17 cellular contexts compared by ENCODE assay signal in the genomic region with DNA sequence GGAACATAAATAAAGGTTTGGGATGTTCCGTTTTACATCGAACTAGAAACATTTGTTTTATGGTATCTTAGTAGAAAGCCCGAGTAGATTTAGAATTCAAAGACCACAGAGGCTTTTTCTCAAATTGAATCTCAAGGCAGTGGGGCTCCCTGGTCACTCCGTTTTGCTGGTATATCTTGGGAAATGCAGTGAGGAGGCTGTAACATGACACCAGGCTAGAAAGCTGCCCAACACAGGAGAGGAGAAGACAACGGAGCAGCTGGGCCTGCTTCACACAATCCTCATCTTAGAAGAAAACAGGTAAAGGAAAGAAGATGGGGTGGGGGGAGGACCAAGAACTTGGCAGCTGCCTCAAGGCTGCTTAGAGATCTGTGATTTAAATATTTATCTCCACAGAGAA. TPM values are rescaled to one million over a fixed set of nuclear protein-coding genes. Genes with fewer than 3 reads are reported as not detected.
DNase-seq lines count a peak whose midpoint lies in the region; ATAC-seq, FAIRE-seq and TF ChIP-seq lines count a peak whose summit lies in the region.
"Had no signal": no experiment of that assay in that cellular context is flagged by ENCODE, and none has a peak within 500 bp of the region (broad histone marks: within the 10 kb centered on the region; RNA-seq: fewer than 3 reads in every experiment).

No MANE protein-coding gene starts in this region.

- H3K4me3 ChIP-seq in astrocyte (ENCODE audit: insufficient read depth, low read depth, low read length) (no peak overlapping the region), lower leg skin (ENCODE audit: low read depth, poor library complexity, severe bottlenecking) (no peak overlapping the region)
- H3K4me3 ChIP-seq: esophagus squamous epithelium, tibial nerve had no signal

- peak overlapping the region; percentile 89 for H3K27ac ChIP-seq in astrocyte (ENCODE audit: low read depth, low read length)

- DNase-seq in NCI-H526 treated with DMSO at 0.1 percent for 48 hours (lab: John Stamatoyannopoulos, UW) = peak; percentile 2
- DNase-seq in NCI-H526 (lab: John Stamatoyannopoulos, UW) = no peak
- peak; percentile 67 for DNase-seq in astrocyte (ENCODE audit: low read depth)
- DNase-seq in iPS DF 19.7 (ENCODE audit: low read depth, low spot score) = peak; percentile 45
- DNase-seq in urothelium cell line (ENCODE audit: low spot score) = peak; percentile 73
- no peak for DNase-seq in lower leg skin (ENCODE audit: low spot score in 2 of 2)
- DNase-seq in stimulated activated CD4-positive, alpha-beta T cell treated with anti-CD3 and anti-CD28 coated beads, Interleukin-4, amount 100 ng/mL, for 1 hour = no peak
- DNase-seq: activated CD4-positive, alpha-beta T cell treated with anti-CD3 and anti-CD28 coated beads, Interleukin-2, amount 50 U/mL, for 1 hour; activated effector memory CD4-positive, alpha-beta T cell treated with Interleukin-2 at 50 U/mL for 16 hours; DND-41; esophagus squamous epithelium; Karpas-422; NCI-H2029; OCI-M1; stimulated activated CD4-positive, alpha-beta T cell treated with anti-CD3 and anti-CD28 coated beads, Interleukin-12 subunit alpha, Interleukin-12 subunit beta, amount 100 ng/mL, for 4 hours had no signal

- peak overlapping the region; percentile 63 for H3K4me2 ChIP-seq in astrocyte (ENCODE audit: low read length)

- peak overlapping the region; percentile 69 for H3K9ac ChIP-seq in astrocyte (ENCODE audit: low read length)

- TF ChIP-seq CTCF in astrocyte (IDR thresholded peaks at IDR 0.05; ENCODE audit: insufficient read depth, low read depth, low read length) (no peak), lower leg skin (IDR thresholded peaks at IDR 0.05) (no peak)

- FAIRE-seq in astrocyte (lab: Jason Lieb, UNC) = peak; percentile 13
- FAIRE-seq in urothelium cell line (lab: Jason Lieb, UNC) = peak; percentile 40

- WGBS in lower leg skin, 2 donors = 56 to 70% methylated on average over 5 of the region's 5 CpGs

- peaks cover 44% of the 10 kb centered on the region for H3K4me1 Mint-ChIP-seq in astrocyte (ENCODE audit: low read depth, unreplicated experiment)

- intact Hi-C loops in lower leg skin (cut with DNase I; ENCODE audit: low total_unique reads) = no loop called here

- H4K20me1 ChIP-seq in astrocyte (ENCODE audit: insufficient read depth, low read length) = no peaks in the 10 kb centered on the region

- H3K9me3 Mint-ChIP-seq in astrocyte (ENCODE audit: unreplicated experiment) = no peaks in the 10 kb centered on the region

- H3K9me3 ChIP-seq in astrocyte (ENCODE audit: insufficient read depth, low read depth, low read length) = no peaks in the 10 kb centered on the region
- H3K9me3 ChIP-seq: esophagus squamous epithelium, tibial nerve had no signal

- peaks cover 44% of the 10 kb centered on the region for H3K4me1 ChIP-seq in astrocyte (ENCODE audit: insufficient read depth, low read length)
- H3K4me1 ChIP-seq: esophagus squamous epithelium had no signal

- H2AFZ ChIP-seq in astrocyte (ENCODE audit: low read depth, low read length) = peak overlapping the region; percentile 39

- H3K36me3 ChIP-seq in astrocyte (ENCODE audit: insufficient read depth, low read length) = no peaks in the 10 kb centered on the region
- H3K36me3 ChIP-seq: esophagus squamous epithelium, tibial nerve had no signal

- ATAC-seq in GM21619 (IDR thresholded peaks at IDR 0.05; ENCODE audit: unreplicated experiment) = no peak

- H3K4me3 Mint-ChIP-seq in astrocyte (ENCODE audit: unreplicated experiment) = no peak overlapping the region

- no peaks in the 10 kb centered on the region for H3K27me3 ChIP-seq in astrocyte (ENCODE audit: insufficient read depth, low read length)
- H3K27me3 ChIP-seq: esophagus squamous epithelium, tibial nerve had no signal

- peaks cover 1% of the 10 kb centered on the region for H3K27me3 Mint-ChIP-seq in astrocyte (ENCODE audit: low read depth, unreplicated experiment)

- H3K79me2 ChIP-seq in astrocyte (ENCODE audit: insufficient read depth, low read length) = no peaks in the 10 kb centered on the region

- no peaks in the 10 kb centered on the region for H3K36me3 Mint-ChIP-seq in astrocyte (ENCODE audit: low read depth, unreplicated experiment)

- TF ChIP-seq POLR2A in lower leg skin (IDR thresholded peaks at IDR 0.05) = no peak

- peak overlapping the region; percentile 95 for H3K27ac Mint-ChIP-seq in astrocyte (ENCODE audit: unreplicated experiment)

RNA-seq across cellular contexts. Expression of a gene that starts 38.3 kb away (rescaled TPM):
- total RNA-seq in astrocyte (92.3 and 97.0 TPM in 2 replicates), lower leg skin (10 to 100 TPM; 21.2 to 39.5 (median 28.3) TPM)

Comparison
In these comparisons a context has a peak if more than half of its experiments do, and no peak if none do; other contexts are left out.
1. DNase-seq: peak in NCI-H526 treated with DMSO at 0.1 percent for 48 hours (single experiment), astrocyte (single experiment), iPS DF 19.7 (single experiment) and urothelium cell line (single experiment); none in NCI-H526 (0 of 2), lower leg skin (0 of 2) and stimulated activated CD4-positive, alpha-beta T cell treated with anti-CD3 and anti-CD28 coated beads, Interleukin-4, amount 100 ng/mL, for 1 hour (single experiment).